9 cellular contexts compared by ENCODE assay signal in genomic region chr1:147079400-147080012, GRCh38.
A peak's percentile ranks its signal among the peaks of the same experiment; 100 is the strongest.
DNase-seq lines count a peak whose midpoint lies in the region.
"Had no signal": no experiment of that assay in that cellular context is flagged by ENCODE, and none has a peak within 500 bp of the region (broad histone marks: within the 10 kb centered on the region; RNA-seq: fewer than 3 reads in every experiment).

No MANE protein-coding gene starts in this region.

- H3K14ac ChIP-seq in trophoblast cell (ENCODE audit: low read length), result no peak overlapping the region

- H3K4ac ChIP-seq in trophoblast cell (ENCODE audit: low read depth, low read length), result no peak overlapping the region

- H4K12ac ChIP-seq in trophoblast cell (ENCODE audit: low read depth, low read length), result no peak overlapping the region

- WGBS in trophoblast cell (ENCODE audit: extremely low coverage, insufficient coverage, insufficient read length), result no CpG with 5 or more reads among the region's 45 CpGs

- no peaks in the 10 kb centered on the region for H3K36me3 ChIP-seq in effector memory CD4-positive, alpha-beta T cell (ENCODE audit: control insufficient read depth, insufficient read depth, low read length)
- no peaks in the 10 kb centered on the region for H3K36me3 ChIP-seq in trophoblast cell (ENCODE audit: control insufficient read depth in 1 of 2, insufficient read depth in 2 of 2, low read length in 2 of 2)
- H3K36me3 ChIP-seq: brain microvascular endothelial cell had no signal

- peak overlapping the region; percentile 40 for H3K4me2 ChIP-seq in trophoblast cell (ENCODE audit: low read length)

- H2BK5ac ChIP-seq in trophoblast cell (ENCODE audit: low read depth, low read length, poor library complexity), result no peak overlapping the region

- no peak overlapping the region for H3K9ac ChIP-seq in trophoblast cell (ENCODE audit: low read length)

- H2AK5ac ChIP-seq in trophoblast cell (ENCODE audit: low read length), result no peak overlapping the region

- no peaks in the 10 kb centered on the region for H3K9me3 ChIP-seq in effector memory CD4-positive, alpha-beta T cell (ENCODE audit: control insufficient read depth, low read length)
- H3K9me3 ChIP-seq in trophoblast cell (ENCODE audit: insufficient read depth, low read depth, low read length), result peaks cover 5% of the 10 kb centered on the region

- no peak overlapping the region for H4K91ac ChIP-seq in trophoblast cell (ENCODE audit: low read depth, low read length)

- no peaks in the 10 kb centered on the region for H3K79me2 ChIP-seq in trophoblast cell (ENCODE audit: control insufficient read depth, insufficient read depth, low read length, poor library complexity)

- no peak overlapping the region for H2BK120ac ChIP-seq in trophoblast cell (ENCODE audit: insufficient read depth, low read length, poor library complexity)

- H3K18ac ChIP-seq in trophoblast cell (ENCODE audit: low read length), result no peak overlapping the region

- no peak overlapping the region for H4K8ac ChIP-seq in trophoblast cell (ENCODE audit: low read depth, low read length)

- no peak overlapping the region for H3K23ac ChIP-seq in trophoblast cell (ENCODE audit: low read length)

- H3K4me1 ChIP-seq in effector memory CD4-positive, alpha-beta T cell (ENCODE audit: control insufficient read depth, insufficient read depth, low read length, poor library complexity, severe bottlenecking), result peaks cover 29% of the 10 kb centered on the region
- H3K4me1 ChIP-seq in trophoblast cell (ENCODE audit: control insufficient read depth in 1 of 2, insufficient read depth in 2 of 2, low read length in 2 of 2), result peaks cover 10 to 15% of the 10 kb centered on the region in 2 experiments

- no peak overlapping the region for H2AFZ ChIP-seq in trophoblast cell (ENCODE audit: insufficient read depth, low read length, poor library complexity)

- H3K4me3 ChIP-seq in effector memory CD4-positive, alpha-beta T cell (ENCODE audit: insufficient read depth, low read depth, low read length, poor library complexity, severe bottlenecking), result peak overlapping the region; percentile 37
- peak overlapping the region; percentile 9 for H3K4me3 ChIP-seq in trophoblast cell (ENCODE audit: low read depth, low read length)

- no peak overlapping the region for H3K27ac ChIP-seq in effector memory CD4-positive, alpha-beta T cell (ENCODE audit: insufficient read depth, low read length, poor library complexity, severe bottlenecking)
- H3K27ac ChIP-seq in trophoblast cell (ENCODE audit: low read depth, low read length), result no peak overlapping the region
- H3K27ac ChIP-seq: brain microvascular endothelial cell had no signal

- no peak overlapping the region for H2BK12ac ChIP-seq in trophoblast cell (ENCODE audit: low read length)

- DNase-seq in activated CD4-positive, alpha-beta T cell treated with anti-CD3 and anti-CD28 coated beads for 48 hours, result peak; percentile 9
- DNase-seq in activated CD4-positive, alpha-beta T cell treated with anti-CD3 and anti-CD28 coated beads for 1 hour, result no peak
- peak; percentile 13 for DNase-seq in SK-N-DZ (ENCODE audit: low spot score)
- no peak for DNase-seq in effector memory CD4-positive, alpha-beta T cell
- DNase-seq in trophoblast cell, result no peak
- no peak for DNase-seq in SIG-M5 treated with dmso at 0.1 percent for 504 hours (lab: John Stamatoyannopoulos, UW; ENCODE audit: unreplicated experiment)
- DNase-seq in NCI-H2196 (lab: John Stamatoyannopoulos, UW; ENCODE audit: unreplicated experiment), result no peak
- no peak for DNase-seq in HK-2 (ENCODE audit: unreplicated experiment)
- DNase-seq: brain microvascular endothelial cell had no signal

- peaks cover 34% of the 10 kb centered on the region for H3K27me3 ChIP-seq in effector memory CD4-positive, alpha-beta T cell (replicated peaks; ENCODE audit: control insufficient read depth, insufficient read depth, low read length, poor library complexity, severe bottlenecking)
- H3K27me3 ChIP-seq in trophoblast cell (ENCODE audit: insufficient read depth, low read length), result peaks cover 54% of the 10 kb centered on the region

- peaks cover under 1% of the 10 kb centered on the region for H3K79me1 ChIP-seq in trophoblast cell (ENCODE audit: low read length)

Comparison
In these comparisons a context has a peak if more than half of its experiments do, and no peak if none do; other contexts are left out.
1. DNase-seq: peak in activated CD4-positive, alpha-beta T cell treated with anti-CD3 and anti-CD28 coated beads for 48 hours (single experiment) and SK-N-DZ (single experiment); none in activated CD4-positive, alpha-beta T cell treated with anti-CD3 and anti-CD28 coated beads for 1 hour (single experiment), effector memory CD4-positive, alpha-beta T cell (0 of 3), trophoblast cell (0 of 2), SIG-M5 treated with dmso at 0.1 percent for 504 hours (single experiment), NCI-H2196 (single experiment) and HK-2 (single experiment).